19 cellular contexts compared by ENCODE assay signal in the genomic region with DNA sequence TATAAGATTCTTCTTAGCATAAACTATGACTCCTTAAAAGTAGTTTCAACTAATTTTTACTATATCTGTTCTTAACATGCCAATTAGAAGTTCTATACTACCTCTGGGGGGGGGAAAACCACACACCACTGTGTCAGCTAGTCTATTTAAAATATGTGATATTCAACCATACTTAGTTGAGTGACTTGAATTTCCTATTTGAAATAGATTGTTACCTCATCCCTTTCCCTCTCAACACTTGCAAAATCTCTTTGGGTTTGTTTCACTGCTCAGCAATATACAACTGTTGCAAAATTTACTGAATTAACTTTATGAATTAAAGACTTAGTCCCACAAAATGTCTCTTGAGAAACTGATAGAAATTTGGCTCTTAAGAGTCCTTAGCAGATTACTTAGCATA.
DNase-seq lines count a peak whose midpoint lies in the region; ATAC-seq and TF ChIP-seq lines count a peak whose summit lies in the region.
"Had no signal": no experiment of that assay in that cellular context is flagged by ENCODE, and none has a peak within 500 bp of the region (broad histone marks: within the 10 kb centered on the region; RNA-seq: fewer than 3 reads in every experiment).

No MANE protein-coding gene starts in this region.

- H3K4me3 ChIP-seq in adipocyte (ENCODE audit: low read length): no peak overlapping the region
- no peak overlapping the region for H3K4me3 ChIP-seq in psoas muscle
- H3K4me3 ChIP-seq: MG63 had no signal

- TF ChIP-seq CTCF in psoas muscle (IDR thresholded peaks at IDR 0.05) (no peak), type B pancreatic cell (conservative IDR thresholded peaks at IDR 0.05) (no peak)

- no peaks in the 10 kb centered on the region for H3K4me1 Mint-ChIP-seq in activated CD4-positive, alpha-beta T cell treated with anti-CD3 and anti-CD28 coated beads, Interleukin-2, amount 10 ng/mL, durations not matched to agents 24 days and 14 days
- peaks cover 46% of the 10 kb centered on the region for H3K4me1 Mint-ChIP-seq in type B pancreatic cell (ENCODE audit: unreplicated experiment)

- no peaks in the 10 kb centered on the region for H3K27me3 Mint-ChIP-seq in activated CD4-positive, alpha-beta T cell treated with anti-CD3 and anti-CD28 coated beads, Interleukin-2, amount 10 ng/mL, durations not matched to agents 24 days and 14 days
- H3K27me3 Mint-ChIP-seq in type B pancreatic cell: no peaks in the 10 kb centered on the region
- H3K27me3 Mint-ChIP-seq: B cell; CD4-positive, CD25-positive, alpha-beta regulatory T cell had no signal

- DNase-seq in NOMO-1 treated with dmso at 0.1 percent for 144 hours (lab: John Stamatoyannopoulos, UW; ENCODE audit: unreplicated experiment): peak; percentile 2
- DNase-seq in NOMO-1 treated with DMSO at 0.1 percent for 48 hours (lab: John Stamatoyannopoulos, UW; ENCODE audit: unreplicated experiment): no peak
- DNase-seq in adipocyte (ENCODE audit: low read depth): peak; percentile 56
- DNase-seq in iris pigment epithelial cell (ENCODE audit: low read depth): peak; percentile 32
- DNase-seq in psoas muscle: no peak
- no peak for DNase-seq in activated CD4-positive, alpha-beta T cell treated with anti-CD3 and anti-CD28 coated beads, Interleukin-2, amount 10 ng/mL, durations not matched to agents 24 days and 14 days
- no peak for DNase-seq in type B pancreatic cell (ENCODE audit: extremely low spot score, unreplicated experiment)
- DNase-seq: ACHN; CD4-positive, CD25-positive, alpha-beta regulatory T cell; EL; H9; IMR-90; Karpas-422; MG63; NK-92 treated with Interleukin-12 subunit alpha and Interleukin-12 subunit beta, amount 100 ng/mL, for 24 hours; PC-3 had no signal

- intact Hi-C loops in psoas muscle (cut with DNase I): loop anchor here in 1 of 2 donors (10.0 kb wide), 1 partner anchor 318 kb away; no protein-coding TSS in a partner anchor
- intact Hi-C loops in activated CD4-positive, alpha-beta T cell treated with anti-CD3 and anti-CD28 coated beads, Interleukin-2, amount 10 ng/mL, durations not matched to agents 24 days and 14 days (cut with micrococcal nuclease): no loop called here

- H3K9me3 ChIP-seq in adipocyte (ENCODE audit: control insufficient read depth, low read length) (no peaks in the 10 kb centered on the region), psoas muscle (no peaks in the 10 kb centered on the region)
- H3K9me3 ChIP-seq: MG63 had no signal

- H3K27ac ChIP-seq in psoas muscle: peak overlapping the region; percentile 47
- H3K27ac ChIP-seq: RWPE1 had no signal

- H3K9ac ChIP-seq in adipocyte (ENCODE audit: low read length): no peak overlapping the region

- no peaks in the 10 kb centered on the region for H3K36me3 Mint-ChIP-seq in activated CD4-positive, alpha-beta T cell treated with anti-CD3 and anti-CD28 coated beads, Interleukin-2, amount 10 ng/mL, durations not matched to agents 24 days and 14 days (ENCODE audit: low read depth)
- H3K36me3 Mint-ChIP-seq in type B pancreatic cell: no peaks in the 10 kb centered on the region
- H3K36me3 Mint-ChIP-seq: CD4-positive, CD25-positive, alpha-beta regulatory T cell had no signal

- H3K9me3 Mint-ChIP-seq in activated CD4-positive, alpha-beta T cell treated with anti-CD3 and anti-CD28 coated beads, Interleukin-2, amount 10 ng/mL, durations not matched to agents 24 days and 14 days: no peaks in the 10 kb centered on the region
- H3K9me3 Mint-ChIP-seq in type B pancreatic cell: no peaks in the 10 kb centered on the region
- H3K9me3 Mint-ChIP-seq: CD4-positive, CD25-positive, alpha-beta regulatory T cell; H9 had no signal

- H3K27me3 ChIP-seq in adipocyte (replicated peaks; ENCODE audit: control insufficient read depth, insufficient read depth, low read length) (no peaks in the 10 kb centered on the region), psoas muscle (ENCODE audit: insufficient read depth in 3 of 3, low read length in 2 of 3) (no peaks in the 10 kb centered on the region)
- H3K27me3 ChIP-seq: MG63 had no signal

- ATAC-seq in psoas muscle (peak; percentile 56 to 86 (median 82)), HG03135 (IDR thresholded peaks at IDR 0.05; ENCODE audit: unreplicated experiment) (no peak)
- ATAC-seq: PC-3 had no signal

- H3K4me3 Mint-ChIP-seq in activated CD4-positive, alpha-beta T cell treated with anti-CD3 and anti-CD28 coated beads, Interleukin-2, amount 10 ng/mL, durations not matched to agents 24 days and 14 days: no peak overlapping the region
- no peak overlapping the region for H3K4me3 Mint-ChIP-seq in type B pancreatic cell
- H3K4me3 Mint-ChIP-seq: B cell; CD4-positive, CD25-positive, alpha-beta regulatory T cell; H9 had no signal

- H3K36me3 ChIP-seq in adipocyte (ENCODE audit: control insufficient read depth, insufficient read depth, low read length, severe bottlenecking) (no peaks in the 10 kb centered on the region), psoas muscle (ENCODE audit: insufficient read depth in 1 of 2, low read depth in 1 of 2) (no peaks in the 10 kb centered on the region)
- H3K36me3 ChIP-seq: MG63 had no signal

- H3K4me1 ChIP-seq in adipocyte (ENCODE audit: control insufficient read depth, insufficient read depth, low read length) (peaks cover 19% of the 10 kb centered on the region), psoas muscle (peaks cover 29% of the 10 kb centered on the region)

- no peak overlapping the region for H3K27ac Mint-ChIP-seq in activated CD4-positive, alpha-beta T cell treated with anti-CD3 and anti-CD28 coated beads, Interleukin-2, amount 10 ng/mL, durations not matched to agents 24 days and 14 days
- no peak overlapping the region for H3K27ac Mint-ChIP-seq in type B pancreatic cell
- H3K27ac Mint-ChIP-seq: B cell; CD4-positive, CD25-positive, alpha-beta regulatory T cell had no signal

Comparison
In these comparisons a context has a peak if more than half of its experiments do, and no peak if none do; other contexts are left out.
1. DNase-seq: peak in NOMO-1 treated with dmso at 0.1 percent for 144 hours (single experiment), adipocyte (single experiment) and iris pigment epithelial cell (single experiment); none in NOMO-1 treated with DMSO at 0.1 percent for 48 hours (single experiment), psoas muscle (0 of 2), activated CD4-positive, alpha-beta T cell treated with anti-CD3 and anti-CD28 coated beads, Interleukin-2, amount 10 ng/mL, durations not matched to agents 24 days and 14 days (single experiment) and type B pancreatic cell (single experiment).